In genomic region chr4:101527186-101527585, GRCh38 we compare ENCODE assay signal across 8 cellular contexts.
A peak's percentile ranks its signal among the peaks of the same experiment; 100 is the strongest.
DNase-seq lines count a peak whose midpoint lies in the region; ATAC-seq lines count a peak whose summit lies in the region.

No MANE protein-coding gene starts in this region.

- ATAC-seq in GM18907 (IDR thresholded peaks at IDR 0.05; ENCODE audit: unreplicated experiment) (peak; percentile 99), HG03139 (IDR thresholded peaks at IDR 0.05; ENCODE audit: unreplicated experiment) (peak; percentile 91)

- peak; percentile 56 for DNase-seq in activated CD8-positive, alpha-beta memory T cell treated with anti-CD3 and anti-CD28 coated beads, Interleukin-2, amount 50 U/mL, for 24 hours (ENCODE audit: extremely low read depth)
- DNase-seq in stimulated activated CD4-positive, alpha-beta T cell treated with anti-CD3 and anti-CD28 coated beads, Interleukin-1b, Interleukin-23, amount 100 ng/mL, for 48 hours, result peak; percentile 67
- DNase-seq in amygdala (lab: John Stamatoyannopoulos, UW) (no peak), NCI-H526 (lab: John Stamatoyannopoulos, UW) (no peak), occipital lobe (lab: John Stamatoyannopoulos, UW) (no peak), NOMO-1 treated with dmso at 0.1 percent for 144 hours (lab: John Stamatoyannopoulos, UW; ENCODE audit: unreplicated experiment) (no peak)

Comparison
In these comparisons a context has a peak if more than half of its experiments do, and no peak if none do; other contexts are left out.
1. DNase-seq: peak in activated CD8-positive, alpha-beta memory T cell treated with anti-CD3 and anti-CD28 coated beads, Interleukin-2, amount 50 U/mL, for 24 hours (single experiment) and stimulated activated CD4-positive, alpha-beta T cell treated with anti-CD3 and anti-CD28 coated beads, Interleukin-1b, Interleukin-23, amount 100 ng/mL, for 48 hours (single experiment); none in amygdala (0 of 56), NCI-H526 (0 of 2), occipital lobe (single experiment) and NOMO-1 treated with dmso at 0.1 percent for 144 hours (single experiment).